Comparison of ENCODE assay signal across 8 cellular contexts in the genomic region with DNA sequence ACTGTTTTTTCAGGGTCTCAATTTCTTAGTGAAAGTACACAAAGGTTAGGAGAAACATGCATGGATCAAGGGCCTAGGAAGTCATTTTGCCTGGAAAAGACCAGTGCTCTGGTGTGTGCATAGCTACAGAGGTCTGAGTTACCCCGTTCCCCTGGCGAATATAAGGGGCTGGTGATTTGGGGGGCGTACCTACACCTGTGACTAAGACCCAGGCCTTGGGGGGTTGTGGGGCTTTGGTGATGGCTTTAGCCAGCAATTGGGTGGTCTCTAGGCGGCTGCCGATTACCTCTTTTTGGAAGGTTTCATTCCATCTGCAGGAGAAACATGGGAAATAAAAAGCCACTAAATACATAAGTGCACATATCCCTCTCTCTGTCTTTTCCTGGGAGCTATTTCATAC. TPM values are rescaled to one million over a fixed set of nuclear protein-coding genes. Genes with fewer than 3 reads are reported as not detected.
DNase-seq lines count a peak whose midpoint lies in the region; ATAC-seq and TF ChIP-seq lines count a peak whose summit lies in the region.

No MANE protein-coding gene starts in this region.

- TF ChIP-seq POLR2A in adrenal gland (IDR thresholded peaks at IDR 0.05) = no peak

- peaks cover 0 to 36% of the 10 kb centered on the region in 2 donors for H3K36me3 ChIP-seq in adrenal gland (replicated peaks in 1 of 2)
- H3K36me3 ChIP-seq in left lung = peaks cover 0 to 47% of the 10 kb centered on the region in 2 donors
- H3K36me3 ChIP-seq in thymus (ENCODE audit: control insufficient read depth, insufficient read depth) = peaks cover 32% of the 10 kb centered on the region

- H3K36me3 Mint-ChIP-seq in activated T-cell treated with anti-CD3 and anti-CD28 coated beads, Interleukin-2, amount 50 U/mL, for 4 hours (ENCODE audit: insufficient read depth) = peaks cover 30% of the 10 kb centered on the region

- TF ChIP-seq CTCF in adrenal gland (IDR thresholded peaks at IDR 0.05) = no peak
- no peak for TF ChIP-seq CTCF in left lung (IDR thresholded peaks at IDR 0.05)

- H3K4me1 Mint-ChIP-seq in activated T-cell treated with anti-CD3 and anti-CD28 coated beads, Interleukin-2, amount 50 U/mL, for 4 hours (ENCODE audit: low read depth) = peaks cover 57% of the 10 kb centered on the region

- H3K9me3 ChIP-seq in adrenal gland (replicated peaks in 1 of 3) (no peaks in the 10 kb centered on the region), left lung (no peaks in the 10 kb centered on the region), thymus (ENCODE audit: control insufficient read depth) (no peaks in the 10 kb centered on the region)

- WGBS in adrenal gland, 4 donors = 46 to 62% (median 48%) methylated on average over 5 of the region's 5 CpGs
- WGBS in thymus = 57% methylated on average over 5 of the region's 5 CpGs

- no peaks in the 10 kb centered on the region for H3K27me3 ChIP-seq in adrenal gland
- H3K27me3 ChIP-seq in left lung = no peaks in the 10 kb centered on the region
- H3K27me3 ChIP-seq in thymus (ENCODE audit: control insufficient read depth, insufficient read depth) = no peaks in the 10 kb centered on the region

- H3K27ac ChIP-seq in adrenal gland (peak overlapping the region; percentile 96 to 100 (median 99)), left lung (peak overlapping the region; percentile 96 to 99), thymus (ENCODE audit: low read depth) (no peak overlapping the region)

- no peaks in the 10 kb centered on the region for H3K9me3 Mint-ChIP-seq in activated T-cell treated with anti-CD3 and anti-CD28 coated beads, Interleukin-2, amount 50 U/mL, for 4 hours

- H3K4me1 ChIP-seq in adrenal gland (replicated peaks in 1 of 2) = peaks cover 14 to 58% of the 10 kb centered on the region in 2 donors
- peaks cover 19 to 58% of the 10 kb centered on the region in 2 donors for H3K4me1 ChIP-seq in left lung
- H3K4me1 ChIP-seq in thymus (ENCODE audit: control insufficient read depth, insufficient read depth, low read length) = peaks cover 20% of the 10 kb centered on the region

- no peak for ATAC-seq in activated T-cell treated with anti-CD3 and anti-CD28 coated beads, Interleukin-2, amount 50 U/mL, for 4 hours
- no peak for ATAC-seq in left lung
- no peak for ATAC-seq in GM21423 (IDR thresholded peaks at IDR 0.05; ENCODE audit: unreplicated experiment)
- no peak for ATAC-seq in HG03571 (IDR thresholded peaks at IDR 0.05; ENCODE audit: unreplicated experiment)

- H3K4me3 Mint-ChIP-seq in activated T-cell treated with anti-CD3 and anti-CD28 coated beads, Interleukin-2, amount 50 U/mL, for 4 hours = peak overlapping the region; percentile 94

- H3K27me3 Mint-ChIP-seq in activated T-cell treated with anti-CD3 and anti-CD28 coated beads, Interleukin-2, amount 50 U/mL, for 4 hours (ENCODE audit: low read depth) = no peaks in the 10 kb centered on the region

- intact Hi-C loops in adrenal gland (cut with DNase I) = loop anchor here in 1 of 2 donors (5.0 kb wide), 1 partner anchor 204 kb away; no protein-coding TSS in a partner anchor
- intact Hi-C loops in left lung (cut with DNase I) = no loop called here

- peak overlapping the region in 3 of 4 donors; percentile 14 to 72 (median 49) for H3K4me3 ChIP-seq in adrenal gland
- peak overlapping the region; percentile 59 to 61 for H3K4me3 ChIP-seq in left lung
- H3K4me3 ChIP-seq in thymus (ENCODE audit: low read length) = peak overlapping the region; percentile 87

- no peak for DNase-seq in activated T-cell treated with anti-CD3 and anti-CD28 coated beads, Interleukin-2, amount 50 U/mL, for 4 hours
- no peak for DNase-seq in activated T-cell treated with anti-CD3 and anti-CD28 coated beads, Interleukin-2, amount 50 U/mL, for 1 hour
- DNase-seq in adrenal gland (no peak), left lung (no peak), DMS79 (lab: John Stamatoyannopoulos, UW) (no peak)

RNA-seq across cellular contexts. Expression of gene SDR39U1, which starts 1.1 kb away (rescaled TPM):
- total RNA-seq in activated T-cell treated with anti-CD3 and anti-CD28 coated beads, Interleukin-2, amount 50 U/mL, for 4 hours = 10 to 100 TPM; 52.6 to 59.9 (median 59.4) TPM
- total RNA-seq in adrenal gland = 100 to 1,000 TPM in 1 of 8 donors, 10 to 100 TPM in 7; 58.9 to 100 (median 77.5) TPM
- 100 to 1,000 TPM in 2 of 3 donors, 10 to 100 TPM in 1; 50.4 to 218 (median 162) TPM for polyA plus RNA-seq in adrenal gland
- 10 to 100 TPM; 32.7 to 40.7 TPM for total RNA-seq in left lung
- 148 TPM for polyA plus RNA-seq in thymus

RNA-seq across cellular contexts. Expression of gene KHNYN, which starts 11.7 kb away (rescaled TPM):
- total RNA-seq in activated T-cell treated with anti-CD3 and anti-CD28 coated beads, Interleukin-2, amount 50 U/mL, for 4 hours = 10 to 100 TPM; 53.2 to 65.1 (median 56.5) TPM
- total RNA-seq in adrenal gland (10 to 100 TPM; 30.2 to 59.8 (median 45.1) TPM), left lung (10 to 100 TPM; 48.0 to 49.3 TPM)
- polyA plus RNA-seq in adrenal gland (10 to 100 TPM; 18.5 to 48.6 (median 36.2) TPM), thymus (28.9 TPM)

RNA-seq across cellular contexts. Expression of gene CBLN3, which starts 12.0 kb away (rescaled TPM):
- total RNA-seq in activated T-cell treated with anti-CD3 and anti-CD28 coated beads, Interleukin-2, amount 50 U/mL, for 4 hours = 1 to 10 TPM; 3.1 to 5.6 (median 3.6) TPM
- total RNA-seq in adrenal gland (10 to 100 TPM in 4 of 8 donors, 1 to 10 TPM in 4; 5.0 to 43.6 (median 9.9) TPM), left lung (1 to 10 TPM; 5.9 to 6.4 TPM)
- polyA plus RNA-seq in adrenal gland (10 to 100 TPM in 2 of 3 donors, 1 to 10 TPM in 1; 3.9 to 35.7 (median 21.3) TPM), thymus (9.5 TPM)

RNA-seq across cellular contexts. Expression of gene NYNRIN, which starts 42.7 kb away (rescaled TPM):
- under 1 TPM in 2 of 3 donors, not detected in 1; 0.03 to 0.05 TPM for total RNA-seq in activated T-cell treated with anti-CD3 and anti-CD28 coated beads, Interleukin-2, amount 50 U/mL, for 4 hours
- total RNA-seq in adrenal gland = 10 to 100 TPM in 1 of 8 donors, 1 to 10 TPM in 7; 6.0 to 11.0 (median 7.0) TPM
- 1 to 10 TPM; 2.2 to 6.1 (median 3.4) TPM for polyA plus RNA-seq in adrenal gland
- 10 to 100 TPM; 16.2 to 23.4 TPM for total RNA-seq in left lung
- polyA plus RNA-seq in thymus = 4.3 TPM
